ENCODE assay signal across 1 cellular context in the genomic region with DNA sequence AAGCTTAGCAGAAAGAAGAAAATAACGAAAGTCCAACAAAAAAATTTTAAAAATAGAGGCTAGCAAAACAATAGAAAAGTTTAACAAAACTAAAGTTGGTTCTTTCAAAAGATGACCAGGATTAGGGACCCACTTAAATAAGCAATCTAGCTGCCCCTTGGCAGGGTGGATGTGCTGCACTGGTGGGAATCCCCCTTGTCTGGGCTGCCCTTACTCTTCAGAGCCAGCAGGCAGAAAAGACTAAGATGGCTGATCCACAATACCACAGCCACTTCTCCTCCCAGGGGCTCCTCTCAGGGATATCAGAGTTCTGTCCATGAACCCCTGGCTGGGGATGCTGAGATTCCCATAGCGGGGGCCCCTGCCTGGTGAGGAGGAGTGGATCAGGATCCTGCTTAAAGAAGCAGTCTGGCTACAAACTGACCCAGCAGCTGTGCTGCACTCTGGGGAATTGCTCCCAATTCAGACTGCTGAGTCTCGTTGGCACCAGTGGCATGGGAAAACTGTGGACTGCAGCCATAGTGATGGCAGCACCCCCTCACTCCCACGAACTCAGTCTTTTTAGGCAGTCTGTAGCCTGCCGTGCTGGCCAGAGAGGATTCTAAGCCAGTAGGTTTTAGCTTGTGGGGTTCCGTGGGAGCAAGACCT.
TF ChIP-seq lines count a peak whose summit lies in the region.

No MANE protein-coding gene starts in this region.

TF ChIP-seq in H1, 55 proteins besides CTCF, POLR2A, EP300 and RAD21:
- TF ChIP-seq POU5F1 (IDR thresholded peaks at IDR 0.05; ENCODE audit: low read depth, low read length), result no peak
- TF ChIP-seq MAFK (IDR thresholded peaks at IDR 0.05; ENCODE audit: low read depth, low read length), result no peak
- no peak for TF ChIP-seq PHF8 (conservative IDR thresholded peaks at IDR 0.05; ENCODE audit: low read depth, low read length)
- no peak for TF ChIP-seq YY1 (IDR thresholded peaks at IDR 0.05; ENCODE audit: low read depth, low read length)
- no peak for TF ChIP-seq HDAC2 (IDR thresholded peaks at IDR 0.05; ENCODE audit: borderline replicate concordance in 1 of 2, low read depth in 2 of 2, low read length in 2 of 2)
- no peak for TF ChIP-seq E2F6 (IDR thresholded peaks at IDR 0.05)
- TF ChIP-seq SAP30 (IDR thresholded peaks at IDR 0.05; ENCODE audit: insufficient read depth, insufficient replicate concordance, low read length), result no peak
- TF ChIP-seq TEAD4 (IDR thresholded peaks at IDR 0.05; ENCODE audit: low read depth, low read length), result no peak
- TF ChIP-seq ZNF274 (IDR thresholded peaks at IDR 0.05; ENCODE audit: borderline replicate concordance, extremely low read depth, low read length), result no peak
- TF ChIP-seq JUN (IDR thresholded peaks at IDR 0.05; ENCODE audit: low read depth, low read length), result no peak
- TF ChIP-seq CEBPB (IDR thresholded peaks at IDR 0.05; ENCODE audit: low read depth, low read length), result no peak
- TF ChIP-seq TAF1 (IDR thresholded peaks at IDR 0.05; ENCODE audit: low read depth, low read length), result no peak
- TF ChIP-seq SRF (IDR thresholded peaks at IDR 0.05; ENCODE audit: low read depth, low read length), result no peak
- no peak for TF ChIP-seq EGR1 (IDR thresholded peaks at IDR 0.05; ENCODE audit: borderline replicate concordance, low read depth, low read length)
- no peak for TF ChIP-seq KDM1A (IDR thresholded peaks at IDR 0.05; ENCODE audit: borderline replicate concordance, low read length)
